ENCODE assay signal across 2 cellular contexts in genomic region chr15:69434236-69434635, GRCh38.
TF ChIP-seq lines count a peak whose summit lies in the region.

No MANE protein-coding gene starts in this region.

TF ChIP-seq in HepG2, 621 proteins besides CTCF, POLR2A, EP300 and RAD21:
- TF ChIP-seq CEBPB (IDR thresholded peaks at IDR 0.05; ENCODE audit: borderline replicate concordance, low read depth, low read length): peak; percentile 54
- TF ChIP-seq ZNF280D (CRISPR knock-in tag; IDR thresholded peaks at IDR 0.05): no peak
- no peak for TF ChIP-seq ZEB1 (IDR thresholded peaks at IDR 0.05; ENCODE audit: insufficient replicate concordance, low read depth)
- no peak for TF ChIP-seq MYC (CRISPR knock-in tag; IDR thresholded peaks at IDR 0.05; ENCODE audit: borderline replicate concordance)
- no peak for TF ChIP-seq CENPBD1 (CRISPR knock-in tag; IDR thresholded peaks at IDR 0.05; ENCODE audit: borderline replicate concordance, low read depth)
- no peak for TF ChIP-seq ZNF850 (CRISPR knock-in tag; conservative IDR thresholded peaks at IDR 0.05)
- no peak for TF ChIP-seq ZHX2 (IDR thresholded peaks at IDR 0.05; ENCODE audit: low read depth)
- TF ChIP-seq ZHX2 (CRISPR knock-in tag; IDR thresholded peaks at IDR 0.05; ENCODE audit: borderline replicate concordance): no peak

TF ChIP-seq in K562, 482 proteins besides CTCF, POLR2A, EP300 and RAD21:
- TF ChIP-seq SOX6 (IDR thresholded peaks at IDR 0.05) (no peak), CREB3L1 (IDR thresholded peaks at IDR 0.05; ENCODE audit: borderline replicate concordance, low read depth) (no peak), CEBPG (CRISPR knock-in tag; IDR thresholded peaks at IDR 0.05) (no peak), CEBPG (tag; conservative IDR thresholded peaks at IDR 0.05 in 1 of 2, IDR thresholded peaks at IDR 0.05 in 1 of 2) (peak in 1 of 2 experiments; percentile 54; a peak in 2 of 4 replicates), CEBPB (tag; IDR thresholded peaks at IDR 0.05) (peak; percentile 59; the same call in 1 of the 2 replicates), ARNT (IDR thresholded peaks at IDR 0.05) (no peak), ZNF384 (IDR thresholded peaks at IDR 0.05; ENCODE audit: low read depth, low read length) (no peak), ZNF57 (CRISPR knock-in tag; IDR thresholded peaks at IDR 0.05) (no peak)
